16 cellular contexts compared by ENCODE assay signal in the genomic region with DNA sequence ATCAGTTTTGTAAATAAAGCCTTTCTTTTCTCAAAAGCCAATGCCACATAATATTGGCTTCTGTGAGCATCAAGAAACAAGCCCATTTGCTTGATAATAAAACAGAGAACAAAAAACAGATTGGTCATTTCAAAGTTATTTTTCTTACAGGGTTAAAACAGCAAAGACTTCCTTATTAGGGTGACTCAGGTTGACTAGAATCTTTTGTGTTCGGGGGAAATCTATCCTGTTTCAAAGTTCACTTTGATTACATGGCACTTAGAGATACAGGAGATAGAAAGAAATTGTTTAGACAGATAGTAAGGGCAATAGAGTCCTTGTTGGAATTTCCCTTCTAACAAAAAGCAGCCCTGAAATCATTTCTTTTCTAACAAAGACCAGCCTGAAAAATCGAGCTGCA.
"Had no signal": no experiment of that assay in that cellular context is flagged by ENCODE, and none has a peak within 500 bp of the region (broad histone marks: within the 10 kb centered on the region; RNA-seq: fewer than 3 reads in every experiment).

No MANE protein-coding gene starts in this region.

- H2AFZ ChIP-seq: neural progenitor cell, parathyroid adenoma had no signal

- H3K9me3 ChIP-seq: gastroesophageal sphincter, thyroid gland, vagina had no signal

- H3K36me3 Mint-ChIP-seq: neural progenitor cell; stimulated activated effector memory CD8-positive, alpha-beta T cell treated with anti-CD3 and anti-CD28 coated beads, Interleukin-12 subunit alpha, Interleukin-12 subunit beta, amount 100 ng/mL, for 72 hours had no signal

- H3K4me1 ChIP-seq: gastroesophageal sphincter, neural progenitor cell, parathyroid adenoma, thyroid gland, vagina had no signal

- H3K4me3 Mint-ChIP-seq: activated T-cell treated with anti-CD3 and anti-CD28 coated beads, Interleukin-2, amount 50 U/mL, for 4 hours; neural progenitor cell; stimulated activated effector memory CD8-positive, alpha-beta T cell treated with anti-CD3 and anti-CD28 coated beads, Interleukin-12 subunit alpha, Interleukin-12 subunit beta, amount 100 ng/mL, for 72 hours had no signal

- H3K79me2 ChIP-seq: parathyroid adenoma had no signal

- H3K27ac Mint-ChIP-seq: neural progenitor cell; stimulated activated effector memory CD8-positive, alpha-beta T cell treated with anti-CD3 and anti-CD28 coated beads, Interleukin-12 subunit alpha, Interleukin-12 subunit beta, amount 100 ng/mL, for 72 hours had no signal

- FAIRE-seq: kidney had no signal

- H3K4me2 ChIP-seq: neural progenitor cell, smooth muscle cell had no signal

- DNase-seq: activated CD4-positive, alpha-beta T cell treated with anti-CD3 and anti-CD28 coated beads for 1 hour; activated CD4-positive, alpha-beta T cell treated with anti-CD3 and anti-CD28 coated beads, Interleukin-2, amount 50 U/mL, for 48 hours; activated T-cell treated with anti-CD3 and anti-CD28 coated beads, Interleukin-2, amount 50 U/mL, for 4 hours; aorta; effector CD8-positive, alpha-beta T cell; kidney; right cardiac atrium; thyroid gland had no signal

- H3K4me1 Mint-ChIP-seq: neural progenitor cell; stimulated activated effector memory CD8-positive, alpha-beta T cell treated with anti-CD3 and anti-CD28 coated beads, Interleukin-12 subunit alpha, Interleukin-12 subunit beta, amount 100 ng/mL, for 72 hours had no signal

- H3K27me3 ChIP-seq: cardiac muscle cell, gastroesophageal sphincter, neural progenitor cell, thyroid gland, vagina had no signal

- ATAC-seq: activated T-cell treated with anti-CD3 and anti-CD28 coated beads, Interleukin-2, amount 50 U/mL, for 4 hours; gastroesophageal sphincter; right cardiac atrium; stimulated activated effector memory CD8-positive, alpha-beta T cell treated with anti-CD3 and anti-CD28 coated beads, Interleukin-12 subunit alpha, Interleukin-12 subunit beta, amount 100 ng/mL, for 72 hours had no signal

- H3K36me3 ChIP-seq: cardiac muscle cell, gastroesophageal sphincter, neural progenitor cell, thyroid gland, vagina had no signal

- H3K9me3 Mint-ChIP-seq: activated T-cell treated with anti-CD3 and anti-CD28 coated beads, Interleukin-2, amount 50 U/mL, for 4 hours; stimulated activated effector memory CD8-positive, alpha-beta T cell treated with anti-CD3 and anti-CD28 coated beads, Interleukin-12 subunit alpha, Interleukin-12 subunit beta, amount 100 ng/mL, for 72 hours had no signal

- H3K4me3 ChIP-seq: cardiac muscle cell, coronary artery, gastroesophageal sphincter, neural progenitor cell, smooth muscle cell, thyroid gland, vagina had no signal

- H3K9ac ChIP-seq: neural progenitor cell, parathyroid adenoma had no signal

- H3K27ac ChIP-seq: cardiac muscle cell, coronary artery, gastroesophageal sphincter, neural progenitor cell, parathyroid adenoma, thyroid gland, vagina had no signal
